Comparison of ENCODE assay signal across 17 cellular contexts in the genomic region with DNA sequence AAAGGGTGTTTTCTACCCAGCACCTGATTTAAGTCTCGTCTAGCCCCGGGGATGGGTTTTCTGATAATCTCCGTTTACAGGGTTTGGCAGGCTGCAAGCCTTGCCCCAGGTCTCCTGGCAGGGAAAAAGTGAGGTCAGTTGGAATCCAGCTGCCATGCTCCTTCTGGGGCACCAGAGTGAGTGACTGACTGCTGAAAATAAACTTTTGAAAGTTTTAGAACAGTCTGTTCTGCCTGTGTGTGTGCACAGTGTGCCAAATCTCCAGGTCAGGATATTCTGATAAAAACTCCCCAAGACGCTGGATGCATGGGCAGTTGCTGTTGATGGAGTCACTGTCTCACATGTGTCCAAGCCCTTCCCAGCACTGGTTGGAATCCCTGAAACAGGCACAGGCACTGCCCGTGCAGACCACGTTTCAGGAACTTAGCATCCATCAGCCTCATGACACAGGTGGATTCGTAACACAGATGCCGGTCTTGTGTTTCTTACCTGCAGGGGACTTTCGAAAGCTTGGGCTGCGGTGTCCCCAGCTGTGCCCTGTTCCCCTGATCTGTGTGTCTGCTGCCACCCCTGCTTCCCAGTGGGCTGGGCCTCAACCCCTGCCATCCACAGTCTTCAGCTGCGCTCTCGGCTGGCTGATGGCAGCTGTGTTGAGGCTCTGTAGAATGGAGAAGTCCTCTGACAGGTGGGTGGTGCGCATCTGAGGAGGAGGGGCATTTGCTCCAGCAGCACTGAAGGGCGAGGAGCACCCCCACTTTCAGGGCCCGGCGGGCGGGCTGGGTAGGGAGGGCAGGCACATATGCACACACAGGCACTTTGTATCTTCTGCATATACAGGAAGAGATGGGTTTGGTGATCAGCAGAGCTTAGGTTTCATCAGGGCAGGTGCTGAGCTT.
DNase-seq lines count a peak whose midpoint lies in the region; ATAC-seq, FAIRE-seq and TF ChIP-seq lines count a peak whose summit lies in the region.
"Had no signal": no experiment of that assay in that cellular context is flagged by ENCODE, and none has a peak within 500 bp of the region (broad histone marks: within the 10 kb centered on the region; RNA-seq: fewer than 3 reads in every experiment).

No MANE protein-coding gene starts in this region.

- H3K27me3 Mint-ChIP-seq in stimulated activated naive B cell treated with anti-CD40 and anti-IgM and Interleukin-4, amounts not matched to agents 10 μg/mL and 1 μg/mL and 100 μg/mL, for 72 hours = peaks cover 0 to 4% of the 10 kb centered on the region in 2 donors

- H3K27me3 ChIP-seq in heart left ventricle (no peaks in the 10 kb centered on the region), GM12878 (replicated peaks in 1 of 2; ENCODE audit: control insufficient read depth in 2 of 2, insufficient read depth in 2 of 2, low read length in 1 of 2) (no peaks in the 10 kb centered on the region)

- POLR2A ChIA-PET in GM12878 (lab: Charles Lee) = interaction anchor here (0.5 to 1.5 kb wide), 2 partner anchors 17 to 165 kb away, joined by 3 read pairs; no protein-coding TSS in a partner anchor

- in situ Hi-C loops in GM12878 (cut with MboI) = no loop called here

- H3K36me3 ChIP-seq in heart left ventricle = no peaks in the 10 kb centered on the region
- H3K36me3 ChIP-seq in GM12878 (ENCODE audit: control insufficient read depth in 2 of 2, insufficient read depth in 2 of 2, low read length in 1 of 2) = no peaks in the 10 kb centered on the region

- no peak for TF ChIP-seq EP300 in GM12878 (IDR thresholded peaks at IDR 0.05; ENCODE audit: borderline replicate concordance in 1 of 2, control insufficient read depth in 1 of 2, low read depth in 2 of 2, low read length in 2 of 2)

- FAIRE-seq in GM12878 (lab: Jason Lieb, UNC) = no peak

- no peak for TF ChIP-seq CTCF in heart left ventricle (IDR thresholded peaks at IDR 0.05)
- TF ChIP-seq CTCF in GM12878 (IDR thresholded peaks at IDR 0.05 in 2 of 3, conservative IDR thresholded peaks at IDR 0.05 in 1 of 3; ENCODE audit: control insufficient read depth in 2 of 3, extremely low read depth in 1 of 3, insufficient read depth in 1 of 3, low read depth in 3 of 3, low read length in 3 of 3) = no peak

- DNase-seq in heart left ventricle (no peak), cardiac septum (ENCODE audit: low spot score) (no peak), GM12878 (ENCODE audit: low read depth, low spot score) (no peak), DMS153 (lab: John Stamatoyannopoulos, UW) (no peak)
- DNase-seq in stimulated activated naive B cell treated with anti-CD40 and anti-IgM and Interleukin-4, amounts not matched to agents 10 μg/mL and 1 μg/mL and 100 μg/mL, for 72 hours = no peak
- no peak for DNase-seq in stimulated activated CD4-positive, alpha-beta T cell treated with anti-CD3 and anti-CD28 coated beads, Interleukin-12 subunit alpha, Interleukin-12 subunit beta, amount 100 ng/mL, for 4 hours
- no peak for DNase-seq in activated CD8-positive, alpha-beta memory T cell treated with anti-CD3 and anti-CD28 coated beads, Interleukin-2, amount 50 U/mL, for 48 hours
- DNase-seq: activated CD4-positive, alpha-beta T cell treated with anti-CD3 and anti-CD28 coated beads for 36 hours; activated naive CD4-positive, alpha-beta T cell treated with Interleukin-2 at 50 U/mL for 16 hours; anterior cingulate cortex; NCI-H1694; NCI-H526 treated with DMSO at 0.1 percent for 48 hours; nucleus accumbens; PC-3; stimulated activated CD4-positive, alpha-beta T cell treated with anti-CD3 and anti-CD28 coated beads, Interleukin-4, amount 100 ng/mL, for 1 hour; substantia nigra had no signal

- H3K4me1 Mint-ChIP-seq in stimulated activated naive B cell treated with anti-CD40 and anti-IgM and Interleukin-4, amounts not matched to agents 10 μg/mL and 1 μg/mL and 100 μg/mL, for 72 hours = peaks cover 15 to 24% of the 10 kb centered on the region in 2 donors
- H3K4me1 Mint-ChIP-seq: activated CD4-positive, alpha-beta T cell treated with anti-CD3 and anti-CD28 coated beads for 36 hours had no signal

- intact Hi-C loops in heart left ventricle (cut with DNase I) (no loop called here), cardiac septum (cut with DNase I) (loop anchor here (2.0 kb wide), 1 partner anchor 125 kb away; no protein-coding TSS in a partner anchor), GM12878 (cut with micrococcal nuclease; ENCODE audit: unreplicated experiment) (no loop called here)

- no peak for TF ChIP-seq POLR2A in heart left ventricle (IDR thresholded peaks at IDR 0.05)
- TF ChIP-seq POLR2A in GM12878 (IDR thresholded peaks at IDR 0.05; ENCODE audit: low read depth, low read length) = no peak

- H3K4me1 ChIP-seq in heart left ventricle = peaks cover 4 to 54% (median 34%) of the 10 kb centered on the region in 12 donors
- H3K4me1 ChIP-seq in GM12878 (ENCODE audit: control insufficient read depth, insufficient read depth, low read length) = peaks cover 28% of the 10 kb centered on the region

- H3K9me3 Mint-ChIP-seq in stimulated activated naive B cell treated with anti-CD40 and anti-IgM and Interleukin-4, amounts not matched to agents 10 μg/mL and 1 μg/mL and 100 μg/mL, for 72 hours = no peaks in the 10 kb centered on the region

- no peak overlapping the region for H3K9ac ChIP-seq in GM12878 (ENCODE audit: control insufficient read depth, insufficient read depth, low read length)

- no peak overlapping the region for H2AFZ ChIP-seq in GM12878 (ENCODE audit: control insufficient read depth, low read depth, low read length)

- RAD21 ChIA-PET in GM12878 (lab: Charles Lee; ENCODE audit: unreplicated experiment) = interaction anchor here (1.4 to 2.2 kb wide), 3 partner anchors 20 to 66 kb away, joined by 3 to 8 read pairs (median 5); a partner anchor contains a TSS

- H3K27ac Mint-ChIP-seq in stimulated activated naive B cell treated with anti-CD40 and anti-IgM and Interleukin-4, amounts not matched to agents 10 μg/mL and 1 μg/mL and 100 μg/mL, for 72 hours = no peak overlapping the region
- H3K27ac Mint-ChIP-seq: activated CD4-positive, alpha-beta T cell treated with anti-CD3 and anti-CD28 coated beads for 36 hours had no signal

- peak overlapping the region in 7 of 12 donors; percentile 57 to 76 (median 64) for H3K27ac ChIP-seq in heart left ventricle
- H3K27ac ChIP-seq in GM12878 (ENCODE audit: control insufficient read depth, insufficient read depth) = no peak overlapping the region

- H4K20me1 ChIP-seq in GM12878 (ENCODE audit: control insufficient read depth, insufficient read depth) = 0 out of 2 replicates have a peak, but pooled peaks cover 3% of the 10 kb centered on the region

- no peak for ATAC-seq in heart left ventricle
- peak; percentile 52 for ATAC-seq in HG02981 (IDR thresholded peaks at IDR 0.05; ENCODE audit: unreplicated experiment)
- peak; percentile 40 for ATAC-seq in GM12878
- ATAC-seq in stimulated activated naive B cell treated with anti-CD40 and anti-IgM and Interleukin-4, amounts not matched to agents 10 μg/mL and 1 μg/mL and 100 μg/mL, for 72 hours (replicated peaks) = peak; percentile 86 to 91
- ATAC-seq: activated CD4-positive, alpha-beta T cell treated with anti-CD3 and anti-CD28 coated beads for 36 hours; PC-3 had no signal

- H3K4me3 ChIP-seq in heart left ventricle (no peak overlapping the region), GM12878 (no peak overlapping the region)

- H3K36me3 Mint-ChIP-seq in stimulated activated naive B cell treated with anti-CD40 and anti-IgM and Interleukin-4, amounts not matched to agents 10 μg/mL and 1 μg/mL and 100 μg/mL, for 72 hours = no peaks in the 10 kb centered on the region

- SMC1A ChIA-PET in GM12878 (lab: Charles Lee; ENCODE audit: uncharacterized antibody, unreplicated experiment) = interaction anchor here (0.7 to 2.3 kb wide), 14 partner anchors 12 to 314 kb away, joined by 3 to 13 read pairs (median 4); no protein-coding TSS in a partner anchor

- 76 to 83% (median 77%) methylated on average over 15 to 17 of the region's 17 CpGs for WGBS in heart left ventricle, 4 donors
- 54% methylated on average over 17 of the region's 17 CpGs for WGBS in GM12878 (ENCODE audit: insufficient coverage, insufficient replicate concordance, low lambda C conversion rate, missing lambda C conversion rate)

- no peak overlapping the region for H3K4me3 Mint-ChIP-seq in stimulated activated naive B cell treated with anti-CD40 and anti-IgM and Interleukin-4, amounts not matched to agents 10 μg/mL and 1 μg/mL and 100 μg/mL, for 72 hours
- H3K4me3 Mint-ChIP-seq: activated CD4-positive, alpha-beta T cell treated with anti-CD3 and anti-CD28 coated beads for 36 hours had no signal

- CTCF ChIA-PET in GM12878 (lab: Yijun Ruan, JAX) = interaction anchor here (0.5 to 1.6 kb wide), 8 partner anchors 7 to 316 kb away, joined by 3 to 7 read pairs (median 3); no protein-coding TSS in a partner anchor

- no peaks in the 10 kb centered on the region; the same call in 1 of the 2 replicates for H3K79me2 ChIP-seq in GM12878 (ENCODE audit: control insufficient read depth, insufficient read depth, low read length)

- peaks cover 0 to 4% (median 0%) of the 10 kb centered on the region in 12 donors for H3K9me3 ChIP-seq in heart left ventricle
- H3K9me3 ChIP-seq in GM12878 (replicated peaks; ENCODE audit: control insufficient read depth, insufficient read depth, low read length) = no peaks in the 10 kb centered on the region

- no peak for TF ChIP-seq RAD21 in GM12878 (IDR thresholded peaks at IDR 0.05; ENCODE audit: insufficient read depth, low read depth, low read length)

- H3K4me2 ChIP-seq in GM12878 (ENCODE audit: control insufficient read depth, insufficient read depth) = peak overlapping the region; percentile 74; the same call in 1 of the 2 replicates

- no TSS peak for BruUV-seq in GM12878 (replicated peaks; lab: Mats Ljungman, UMichigan)

TF ChIP-seq in GM12878, 131 proteins besides CTCF, POLR2A, EP300 and RAD21 (continues in another document):
- TF ChIP-seq NRF1 (conservative IDR thresholded peaks at IDR 0.05; ENCODE audit: low read depth, low read length) (no peak), MEF2B (IDR thresholded peaks at IDR 0.05; ENCODE audit: partially characterized antibody, poor library complexity, severe bottlenecking) (no peak), NR2C1 (IDR thresholded peaks at IDR 0.05) (no peak)
- TF ChIP-seq, protein P1, sequence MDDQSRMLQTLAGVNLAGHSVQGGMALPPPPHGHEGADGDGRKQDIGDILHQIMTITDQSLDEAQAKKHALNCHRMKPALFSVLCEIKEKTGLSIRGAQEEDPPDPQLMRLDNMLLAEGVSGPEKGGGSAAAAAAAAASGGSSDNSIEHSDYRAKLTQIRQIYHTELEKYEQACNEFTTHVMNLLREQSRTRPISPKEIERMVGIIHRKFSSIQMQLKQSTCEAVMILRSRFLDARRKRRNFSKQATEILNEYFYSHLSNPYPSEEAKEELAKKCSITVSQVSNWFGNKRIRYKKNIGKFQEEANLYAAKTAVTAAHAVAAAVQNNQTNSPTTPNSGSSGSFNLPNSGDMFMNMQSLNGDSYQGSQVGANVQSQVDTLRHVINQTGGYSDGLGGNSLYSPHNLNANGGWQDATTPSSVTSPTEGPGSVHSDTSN (IDR thresholded peaks at IDR 0.05; ENCODE audit: insufficient replicate concordance, low read depth, low read length) = no peak

Comparison
In these comparisons a context has a peak if more than half of its experiments do, and no peak if none do; other contexts are left out.
1. ATAC-seq: peak in HG02981 (single experiment), GM12878 (single experiment) and stimulated activated naive B cell treated with anti-CD40 and anti-IgM and Interleukin-4, amounts not matched to agents 10 μg/mL and 1 μg/mL and 100 μg/mL, for 72 hours (2 of 2); none in heart left ventricle (0 of 4).